30 cellular contexts compared by ENCODE assay signal in the genomic region with DNA sequence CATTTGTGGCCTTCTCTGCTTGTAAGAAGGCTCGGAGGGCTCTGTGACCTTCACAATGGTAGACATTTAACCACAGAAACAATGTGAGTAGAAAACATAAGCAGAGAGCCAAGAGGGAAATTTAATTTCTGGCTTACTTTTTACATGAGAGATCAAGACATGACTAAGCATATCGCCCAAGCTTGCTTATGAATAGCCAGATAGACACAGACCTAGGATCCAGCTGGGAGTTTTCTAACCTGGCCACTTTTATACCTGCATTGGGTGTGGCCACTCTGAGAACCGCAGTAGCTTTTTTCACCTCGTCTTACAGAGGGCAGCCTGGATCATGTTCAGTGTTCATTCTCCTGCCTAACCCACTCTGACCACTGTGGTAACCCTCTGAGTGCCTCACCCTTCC.
"Had no signal": no experiment of that assay in that cellular context is flagged by ENCODE, and none has a peak within 500 bp of the region (broad histone marks: within the 10 kb centered on the region; RNA-seq: fewer than 3 reads in every experiment).

No MANE protein-coding gene starts in this region.

- H3K4me2 ChIP-seq: hepatocyte had no signal

- H3K36me3 Mint-ChIP-seq: activated CD4-positive, alpha-beta memory T cell treated with anti-CD3 and anti-CD28 coated beads for 36 hours; activated CD8-positive, alpha-beta memory T cell treated with anti-CD3 and anti-CD28 coated beads, Interleukin-2, amount 10 ng/mL, durations not matched to agents 7 days and 5 days; activated naive CD4-positive, alpha-beta T cell treated with anti-CD3 and anti-CD28 coated beads, Interleukin-2, amount 10 ng/mL, durations not matched to agents 7 days and 5 days; activated naive CD4-positive, alpha-beta T cell treated with anti-CD3 and anti-CD28 coated beads, Interleukin-2, amount 50 U/mL, for 72 hours; activated naive CD8-positive, alpha-beta T cell treated with anti-CD3 and anti-CD28 coated beads, Interleukin-2, amount 10 ng/mL, durations not matched to agents 7 days and 5 days had no signal

- H3K4me1 ChIP-seq: ascending aorta, esophagus muscularis mucosa, gastroesophageal sphincter had no signal

- DNase-seq: activated CD4-positive, alpha-beta memory T cell treated with anti-CD3 and anti-CD28 coated beads for 36 hours; activated CD4-positive, alpha-beta T cell treated with anti-CD3 and anti-CD28 coated beads for 36 hours; activated CD4-positive, CD25-positive, alpha-beta regulatory T cell; activated CD4-positive, CD25-positive, alpha-beta regulatory T cell treated with anti-CD3 and anti-CD28 coated beads, Interleukin-2, amount 50 U/mL, for 72 hours; activated CD8-positive, alpha-beta memory T cell treated with anti-CD3 and anti-CD28 coated beads, Interleukin-2, amount 10 ng/mL, durations not matched to agents 7 days and 5 days; activated CD8-positive, alpha-beta memory T cell treated with anti-CD3 and anti-CD28 coated beads, Interleukin-2, amount 50 U/mL, for 4 hours; activated CD8-positive, alpha-beta T cell treated with anti-CD3 and anti-CD28 coated beads, Interleukin-2, amount 10 ng/mL, durations not matched to agents 7 days and 5 days; activated gamma-delta T cell; activated naive CD4-positive, alpha-beta T cell; activated naive CD4-positive, alpha-beta T cell treated with anti-CD3 and anti-CD28 coated beads, Interleukin-2, amount 10 ng/mL, durations not matched to agents 7 days and 5 days; activated naive CD8-positive, alpha-beta T cell treated with anti-CD3 and anti-CD28 coated beads, Interleukin-2, amount 10 ng/mL, durations not matched to agents 7 days and 5 days; activated T-cell treated with anti-CD3 and anti-CD28 coated beads, Interleukin-2, amount 50 U/mL, for 1 hour; activated T-cell treated with anti-CD3 and anti-CD28 coated beads, Interleukin-2, amount 50 U/mL, for 72 hours; brain microvascular endothelial cell; dorsolateral prefrontal cortex; effector memory CD4-positive, alpha-beta T cell; endodermal cell; erythroblast; foreskin melanocyte; heart right ventricle; T-helper 2 cell had no signal

- H3K4me3 Mint-ChIP-seq: activated CD4-positive, alpha-beta memory T cell treated with anti-CD3 and anti-CD28 coated beads for 36 hours; activated CD4-positive, alpha-beta T cell treated with anti-CD3 and anti-CD28 coated beads for 36 hours; activated CD4-positive, alpha-beta T cell treated with anti-CD3 and anti-CD28 coated beads, Interleukin-2, amount 10 ng/mL, durations not matched to agents 24 days and 14 days; activated CD8-positive, alpha-beta memory T cell treated with anti-CD3 and anti-CD28 coated beads, Interleukin-2, amount 10 ng/mL, durations not matched to agents 7 days and 5 days; activated CD8-positive, alpha-beta T cell treated with anti-CD3 and anti-CD28 coated beads, Interleukin-2, amount 10 ng/mL, durations not matched to agents 7 days and 5 days; activated naive CD4-positive, alpha-beta T cell treated with anti-CD3 and anti-CD28 coated beads, Interleukin-2, amount 10 ng/mL, durations not matched to agents 7 days and 5 days; activated naive CD8-positive, alpha-beta T cell treated with anti-CD3 and anti-CD28 coated beads, Interleukin-2, amount 10 ng/mL, durations not matched to agents 7 days and 5 days; activated T-cell treated with anti-CD3 and anti-CD28 coated beads, Interleukin-2, amount 50 U/mL, for 72 hours; central memory CD8-positive, alpha-beta T cell; dendritic cell treated with granulocyte-macrophage colony-stimulating factor and Interleukin-4, amounts not matched to agents 40 ng/mL and 50 ng/mL, for 4 days; endodermal cell had no signal

- H3K4me1 Mint-ChIP-seq: activated CD4-positive, alpha-beta T cell treated with anti-CD3 and anti-CD28 coated beads for 36 hours; activated CD4-positive, alpha-beta T cell treated with anti-CD3 and anti-CD28 coated beads, Interleukin-2, amount 10 ng/mL, durations not matched to agents 24 days and 14 days; activated CD8-positive, alpha-beta memory T cell treated with anti-CD3 and anti-CD28 coated beads, Interleukin-2, amount 10 ng/mL, durations not matched to agents 7 days and 5 days; activated naive CD4-positive, alpha-beta T cell treated with anti-CD3 and anti-CD28 coated beads, Interleukin-2, amount 10 ng/mL, durations not matched to agents 7 days and 5 days; activated naive CD8-positive, alpha-beta T cell treated with anti-CD3 and anti-CD28 coated beads, Interleukin-2, amount 10 ng/mL, durations not matched to agents 7 days and 5 days; central memory CD8-positive, alpha-beta T cell; endodermal cell had no signal

- H3K27ac Mint-ChIP-seq: activated CD4-positive, alpha-beta memory T cell treated with anti-CD3 and anti-CD28 coated beads for 36 hours; activated CD4-positive, alpha-beta T cell treated with anti-CD3 and anti-CD28 coated beads for 36 hours; activated CD4-positive, alpha-beta T cell treated with anti-CD3 and anti-CD28 coated beads, Interleukin-2, amount 10 ng/mL, durations not matched to agents 24 days and 14 days; activated CD8-positive, alpha-beta memory T cell treated with anti-CD3 and anti-CD28 coated beads, Interleukin-2, amount 10 ng/mL, durations not matched to agents 7 days and 5 days; activated CD8-positive, alpha-beta T cell treated with anti-CD3 and anti-CD28 coated beads, Interleukin-2, amount 10 ng/mL, durations not matched to agents 7 days and 5 days; activated naive CD4-positive, alpha-beta T cell treated with anti-CD3 and anti-CD28 coated beads, Interleukin-2, amount 10 ng/mL, durations not matched to agents 7 days and 5 days; activated naive CD4-positive, alpha-beta T cell treated with anti-CD3 and anti-CD28 coated beads, Interleukin-2, amount 50 U/mL, for 72 hours; activated naive CD8-positive, alpha-beta T cell treated with anti-CD3 and anti-CD28 coated beads, Interleukin-2, amount 10 ng/mL, durations not matched to agents 7 days and 5 days; activated T-cell treated with anti-CD3 and anti-CD28 coated beads, Interleukin-2, amount 50 U/mL, for 72 hours; dendritic cell treated with granulocyte-macrophage colony-stimulating factor and Interleukin-4, amounts not matched to agents 40 ng/mL and 50 ng/mL, for 4 days; endodermal cell had no signal

- H3K27me3 Mint-ChIP-seq: activated CD4-positive, alpha-beta memory T cell treated with anti-CD3 and anti-CD28 coated beads for 36 hours; activated CD4-positive, alpha-beta T cell treated with anti-CD3 and anti-CD28 coated beads for 36 hours; activated CD4-positive, alpha-beta T cell treated with anti-CD3 and anti-CD28 coated beads, Interleukin-2, amount 10 ng/mL, durations not matched to agents 24 days and 14 days; activated CD8-positive, alpha-beta memory T cell treated with anti-CD3 and anti-CD28 coated beads, Interleukin-2, amount 10 ng/mL, durations not matched to agents 7 days and 5 days; activated naive CD4-positive, alpha-beta T cell treated with anti-CD3 and anti-CD28 coated beads, Interleukin-2, amount 10 ng/mL, durations not matched to agents 7 days and 5 days; activated naive CD8-positive, alpha-beta T cell treated with anti-CD3 and anti-CD28 coated beads, Interleukin-2, amount 10 ng/mL, durations not matched to agents 7 days and 5 days; central memory CD8-positive, alpha-beta T cell; dendritic cell treated with granulocyte-macrophage colony-stimulating factor and Interleukin-4, amounts not matched to agents 40 ng/mL and 50 ng/mL, for 4 days had no signal

- H2AFZ ChIP-seq: hepatocyte had no signal

- H3K27ac ChIP-seq: ascending aorta, brain microvascular endothelial cell, coronary artery, dorsolateral prefrontal cortex, esophagus muscularis mucosa, gastroesophageal sphincter, heart right ventricle, hepatocyte had no signal

- H3K27me3 ChIP-seq: ascending aorta, brain microvascular endothelial cell, dorsolateral prefrontal cortex, esophagus muscularis mucosa, gastroesophageal sphincter, heart right ventricle, hepatocyte had no signal

- H3K9me3 ChIP-seq: ascending aorta, esophagus muscularis mucosa, gastroesophageal sphincter, heart right ventricle had no signal

- H3K4me3 ChIP-seq: ascending aorta, coronary artery, dorsolateral prefrontal cortex, esophagus muscularis mucosa, gastroesophageal sphincter, heart right ventricle, hepatocyte had no signal

- H3K9me3 Mint-ChIP-seq: activated CD4-positive, alpha-beta T cell treated with anti-CD3 and anti-CD28 coated beads, Interleukin-2, amount 10 ng/mL, durations not matched to agents 24 days and 14 days; activated naive CD4-positive, alpha-beta T cell treated with anti-CD3 and anti-CD28 coated beads, Interleukin-2, amount 10 ng/mL, durations not matched to agents 7 days and 5 days; activated naive CD8-positive, alpha-beta T cell treated with anti-CD3 and anti-CD28 coated beads, Interleukin-2, amount 10 ng/mL, durations not matched to agents 7 days and 5 days; dendritic cell treated with granulocyte-macrophage colony-stimulating factor and Interleukin-4, amounts not matched to agents 40 ng/mL and 50 ng/mL, for 4 days; endodermal cell had no signal

- H3K79me2 ChIP-seq: hepatocyte had no signal

- ATAC-seq: activated CD4-positive, alpha-beta T cell treated with anti-CD3 and anti-CD28 coated beads for 36 hours; activated CD8-positive, alpha-beta memory T cell treated with anti-CD3 and anti-CD28 coated beads, Interleukin-2, amount 10 ng/mL, durations not matched to agents 7 days and 5 days; activated CD8-positive, alpha-beta T cell treated with anti-CD3 and anti-CD28 coated beads, Interleukin-2, amount 10 ng/mL, durations not matched to agents 7 days and 5 days; activated naive CD4-positive, alpha-beta T cell treated with anti-CD3 and anti-CD28 coated beads, Interleukin-2, amount 50 U/mL, for 72 hours; activated T-cell treated with anti-CD3 and anti-CD28 coated beads, Interleukin-2, amount 50 U/mL, for 72 hours; gastroesophageal sphincter had no signal
